ENCODE assay signal across 1 cellular context in the genomic region with DNA sequence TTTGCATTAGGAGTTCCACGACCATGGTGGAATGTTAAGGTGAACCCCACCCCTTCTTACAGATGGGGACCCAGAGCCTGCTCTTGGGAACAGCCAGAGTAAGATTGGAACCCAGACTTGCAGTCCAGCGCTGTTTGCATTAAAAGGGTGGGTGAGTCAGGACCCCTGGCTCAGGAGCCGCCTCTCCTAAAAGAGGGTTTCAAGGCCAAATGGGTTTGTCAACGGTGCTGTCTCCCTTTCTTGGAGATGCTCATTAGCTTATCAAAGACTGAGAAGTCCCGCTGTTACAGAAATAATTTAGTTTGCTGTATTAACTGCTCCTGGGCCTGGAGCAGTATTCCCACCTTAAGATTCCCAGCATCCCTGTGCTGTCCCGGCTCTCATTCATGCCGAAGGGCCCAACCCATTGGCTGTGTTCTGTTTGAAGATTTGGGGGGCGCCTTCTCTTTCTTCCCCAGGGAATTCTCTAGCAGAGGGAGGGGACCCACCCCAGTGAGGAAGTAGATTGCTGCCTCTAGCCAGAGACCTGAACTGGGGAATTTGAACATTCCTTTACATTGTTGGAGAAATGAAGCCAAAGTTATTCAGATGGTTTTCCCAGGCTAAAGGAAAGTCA.
TF ChIP-seq lines count a peak whose summit lies in the region.

No MANE protein-coding gene starts in this region.

TF ChIP-seq in GM23338, 12 proteins besides CTCF, POLR2A, EP300 and RAD21 (continued from another document):
- TF ChIP-seq ZNF462 (CRISPR knock-in tag; IDR thresholded peaks at IDR 0.05): no peak
- TF ChIP-seq NANOG (IDR thresholded peaks at IDR 0.05; ENCODE audit: borderline replicate concordance): no peak
- TF ChIP-seq ZNF331 (CRISPR knock-in tag; IDR thresholded peaks at IDR 0.05; ENCODE audit: low read depth): no peak
- TF ChIP-seq POLR2AphosphoS5 (IDR thresholded peaks at IDR 0.05; ENCODE audit: low read depth): no peak
- TF ChIP-seq CREB1 (CRISPR knock-in tag; IDR thresholded peaks at IDR 0.05; ENCODE audit: low read depth): no peak
